ENCODE assay signal across 15 cellular contexts in genomic region chr10:90887555-90887954, GRCh38. TPM values are rescaled to one million over a fixed set of nuclear protein-coding genes. Genes with fewer than 3 reads are reported as not detected.
"Had no signal": no experiment of that assay in that cellular context is flagged by ENCODE, and none has a peak within 500 bp of the region (broad histone marks: within the 10 kb centered on the region; RNA-seq: fewer than 3 reads in every experiment).

No MANE protein-coding gene starts in this region.

- DNase-seq: activated CD4-positive, CD25-positive, alpha-beta regulatory T cell; activated T-cell treated with anti-CD3 and anti-CD28 coated beads, Interleukin-2, amount 50 U/mL, for 1 hour; hippocampal formation; naive thymus-derived CD4-positive, alpha-beta T cell; right cardiac atrium; spleen; stimulated activated CD4-positive, alpha-beta T cell treated with anti-CD3 and anti-CD28 coated beads, Interleukin-1b, Interleukin-23, amount 100 ng/mL, for 48 hours; stimulated activated naive B cell treated with anti-CD40 and anti-IgM and Interleukin-4, amounts not matched to agents 10 μg/mL and 1 μg/mL and 100 μg/mL, for 72 hours; substantia nigra; T-helper 17 cell; trophoblast cell had no signal

- H3K4me1 ChIP-seq: breast epithelium, spleen had no signal

- ATAC-seq: activated naive CD4-positive, alpha-beta T cell treated with anti-CD3 and anti-CD28 coated beads, Interleukin-2, amount 50 U/mL, for 72 hours; naive thymus-derived CD4-positive, alpha-beta T cell; right cardiac atrium; stimulated activated naive B cell treated with anti-CD40 and anti-IgM and Interleukin-4, amounts not matched to agents 10 μg/mL and 1 μg/mL and 100 μg/mL, for 72 hours; T-helper 17 cell had no signal

- H3K36me3 ChIP-seq: breast epithelium had no signal

- H3K4me3 ChIP-seq: breast epithelium, lung, spleen had no signal

- H3K27me3 Mint-ChIP-seq: naive thymus-derived CD4-positive, alpha-beta T cell; stimulated activated naive B cell treated with anti-CD40 and anti-IgM and Interleukin-4, amounts not matched to agents 10 μg/mL and 1 μg/mL and 100 μg/mL, for 72 hours; T-helper 17 cell had no signal

- H3K27ac Mint-ChIP-seq: activated naive CD4-positive, alpha-beta T cell treated with anti-CD3 and anti-CD28 coated beads, Interleukin-2, amount 50 U/mL, for 72 hours; naive thymus-derived CD4-positive, alpha-beta T cell; stimulated activated naive B cell treated with anti-CD40 and anti-IgM and Interleukin-4, amounts not matched to agents 10 μg/mL and 1 μg/mL and 100 μg/mL, for 72 hours; T-helper 17 cell had no signal

- H3K9me3 Mint-ChIP-seq: activated naive CD4-positive, alpha-beta T cell treated with anti-CD3 and anti-CD28 coated beads, Interleukin-2, amount 50 U/mL, for 72 hours; naive thymus-derived CD4-positive, alpha-beta T cell; stimulated activated naive B cell treated with anti-CD40 and anti-IgM and Interleukin-4, amounts not matched to agents 10 μg/mL and 1 μg/mL and 100 μg/mL, for 72 hours had no signal

- H3K27me3 ChIP-seq: breast epithelium, neutrophil, spleen had no signal

- H3K9me3 ChIP-seq: breast epithelium, neutrophil, spleen had no signal

- H3K27ac ChIP-seq: breast epithelium, neutrophil, spleen had no signal

- H3K4me3 Mint-ChIP-seq: naive thymus-derived CD4-positive, alpha-beta T cell; stimulated activated naive B cell treated with anti-CD40 and anti-IgM and Interleukin-4, amounts not matched to agents 10 μg/mL and 1 μg/mL and 100 μg/mL, for 72 hours; T-helper 17 cell had no signal

RNA-seq across cellular contexts. Expression of gene HTR7, which starts 29.7 kb away (rescaled TPM):
- polyA plus RNA-seq: naive thymus-derived CD4-positive, alpha-beta T cell had no signal

RNA-seq across cellular contexts. Expression of gene ANKRD1, which starts 33.3 kb away (rescaled TPM):
- total RNA-seq: activated naive CD4-positive, alpha-beta T cell treated with anti-CD3 and anti-CD28 coated beads, Interleukin-2, amount 50 U/mL, for 72 hours; naive thymus-derived CD4-positive, alpha-beta T cell; T-helper 17 cell had no signal
- polyA plus RNA-seq: naive thymus-derived CD4-positive, alpha-beta T cell had no signal
